ENCODE assay signal across 10 cellular contexts in genomic region chr17:3961564-3962047, GRCh38. TPM values are rescaled to one million over a fixed set of nuclear protein-coding genes. Genes with fewer than 3 reads are reported as not detected.
A peak's percentile ranks its signal among the peaks of the same experiment; 100 is the strongest.
DNase-seq lines count a peak whose midpoint lies in the region; ATAC-seq and TF ChIP-seq lines count a peak whose summit lies in the region.
"Had no signal": no experiment of that assay in that cellular context is flagged by ENCODE, and none has a peak within 500 bp of the region (broad histone marks: within the 10 kb centered on the region; RNA-seq: fewer than 3 reads in every experiment).

No MANE protein-coding gene starts in this region.

- ATAC-seq in activated T-helper 17 cell treated with anti-CD3 and anti-CD28 coated beads, Interleukin-2, amount 50 U/mL, for 72 hours (replicated peaks), result no peak
- no peak for ATAC-seq in PC-3
- ATAC-seq in HG02610 (IDR thresholded peaks at IDR 0.05; ENCODE audit: unreplicated experiment), result no peak
- ATAC-seq: activated CD4-positive, CD25-positive, alpha-beta regulatory T cell treated with anti-CD3 and anti-CD28 coated beads, Interleukin-2, amount 50 U/mL, for 24 hours had no signal

- H3K9me3 ChIP-seq in spleen (no peaks in the 10 kb centered on the region), endodermal cell (ENCODE audit: control insufficient read depth, low read length) (no peaks in the 10 kb centered on the region), PC-3 (ENCODE audit: low read length) (no peaks in the 10 kb centered on the region)

- peak overlapping the region; percentile 90 for H3K27ac Mint-ChIP-seq in activated T-helper 17 cell treated with anti-CD3 and anti-CD28 coated beads, Interleukin-2, amount 50 U/mL, for 72 hours
- no peak overlapping the region for H3K27ac Mint-ChIP-seq in endodermal cell

- BruUV-seq in PC-3 (replicated peaks; lab: Mats Ljungman, UMichigan), result no TSS peak

- no peaks in the 10 kb centered on the region for H3K9me2 ChIP-seq in PC-3 (replicated peaks; ENCODE audit: low read length)

- TF ChIP-seq CTCF in spleen (IDR thresholded peaks at IDR 0.05 in 8 of 11, conservative IDR thresholded peaks at IDR 0.05 in 3 of 11), result peak in 1 of 11 experiments; percentile 14
- TF ChIP-seq CTCF in endodermal cell (conservative IDR thresholded peaks at IDR 0.05), result no peak
- no peak for TF ChIP-seq CTCF in PC-3 (conservative IDR thresholded peaks at IDR 0.05; ENCODE audit: low read depth, low read length)

- CTCF ChIA-PET in PC-3 (lab: Charles Lee), result no interaction called here

- H3K9ac ChIP-seq in endodermal cell (ENCODE audit: extremely low read depth, low read length, poor library complexity, severe bottlenecking) (no peak overlapping the region), PC-3 (ENCODE audit: low read length) (no peak overlapping the region)

- intact Hi-C loops in spleen (cut with DNase I; ENCODE audit: low total_unique reads), result no loop called here
- intact Hi-C loops in PC-3 (cut with micrococcal nuclease), result no loop called here

- H3K4me3 ChIP-seq in spleen (peak overlapping the region in 7 of 8 donors; percentile 3 to 99 (median 90)), endodermal cell (ENCODE audit: low read length) (no peak overlapping the region), PC-3 (ENCODE audit: low read length) (no peak overlapping the region)

- no peaks in the 10 kb centered on the region for H3K9me3 Mint-ChIP-seq in activated T-helper 17 cell treated with anti-CD3 and anti-CD28 coated beads, Interleukin-2, amount 50 U/mL, for 72 hours
- no peaks in the 10 kb centered on the region for H3K9me3 Mint-ChIP-seq in endodermal cell

- WGBS in spleen, 5 donors, result 17 to 46% (median 28%) methylated on average over 4 to 5 of the region's 5 CpGs
- WGBS in endodermal cell (ENCODE audit: insufficient coverage in 1 of 2, insufficient read length in 1 of 2), 2 experiments, result 65 to 76% methylated on average over 4 to 5 of the region's 5 CpGs

- H3K4me1 ChIP-seq in spleen, result peaks cover 63 to 95% (median 90%) of the 10 kb centered on the region in 6 donors
- H3K4me1 ChIP-seq in endodermal cell (ENCODE audit: control insufficient read depth, insufficient read depth, low read length), result no peaks in the 10 kb centered on the region
- H3K4me1 ChIP-seq in PC-3 (ENCODE audit: insufficient read depth, low read length), result peaks cover 21% of the 10 kb centered on the region

- H4K20me1 ChIP-seq in PC-3 (ENCODE audit: low read length), result no peaks in the 10 kb centered on the region

- no peak overlapping the region for H3K4me2 ChIP-seq in PC-3 (ENCODE audit: low read length)

- peaks cover 38% of the 10 kb centered on the region for H3K4me1 Mint-ChIP-seq in activated T-helper 17 cell treated with anti-CD3 and anti-CD28 coated beads, Interleukin-2, amount 50 U/mL, for 72 hours
- H3K4me1 Mint-ChIP-seq in endodermal cell, result peaks cover 11% of the 10 kb centered on the region

- H3K27ac ChIP-seq in spleen (peak overlapping the region; percentile 19 to 97 (median 92)), endodermal cell (ENCODE audit: low read depth, low read length) (no peak overlapping the region), PC-3 (ENCODE audit: low read length) (no peak overlapping the region)

- H3K27me3 ChIP-seq in spleen (replicated peaks in 1 of 7) (peaks cover 0 to 19% (median 0%) of the 10 kb centered on the region in 7 donors), endodermal cell (ENCODE audit: control insufficient read depth, insufficient read depth, low read length, poor library complexity, severe bottlenecking) (peaks cover 51% of the 10 kb centered on the region), PC-3 (ENCODE audit: low read length) (no peaks in the 10 kb centered on the region)

- H2AFZ ChIP-seq in PC-3 (ENCODE audit: low read length), result no peak overlapping the region

- peak overlapping the region; percentile 89 for H3K4me3 Mint-ChIP-seq in activated T-helper 17 cell treated with anti-CD3 and anti-CD28 coated beads, Interleukin-2, amount 50 U/mL, for 72 hours
- no peak overlapping the region for H3K4me3 Mint-ChIP-seq in endodermal cell

- peaks cover 27% of the 10 kb centered on the region for H3K36me3 Mint-ChIP-seq in activated T-helper 17 cell treated with anti-CD3 and anti-CD28 coated beads, Interleukin-2, amount 50 U/mL, for 72 hours (ENCODE audit: low read depth)
- H3K36me3 Mint-ChIP-seq in endodermal cell (ENCODE audit: low read depth), result no peaks in the 10 kb centered on the region

- H3K79me2 ChIP-seq in PC-3 (ENCODE audit: low read length), result no peaks in the 10 kb centered on the region

- peak; percentile 26 for DNase-seq in NCI-H345 (lab: John Stamatoyannopoulos, UW)
- DNase-seq in NCI-H345 treated with DMSO at 0.1 percent for 48 hours (lab: John Stamatoyannopoulos, UW; ENCODE audit: unreplicated experiment), result no peak
- DNase-seq in LHCN-M2 (ENCODE audit: low read depth), result peak; percentile 42
- DNase-seq in spleen, result peak; percentile 93
- no peak for DNase-seq in endodermal cell
- no peak for DNase-seq in PC-3
- DNase-seq: left cardiac atrium had no signal

- H3K36me3 ChIP-seq in spleen (peaks cover 0 to 40% (median 3%) of the 10 kb centered on the region in 6 donors), endodermal cell (ENCODE audit: control insufficient read depth, insufficient read depth, low read length) (no peaks in the 10 kb centered on the region), PC-3 (ENCODE audit: low read depth, low read length) (no peaks in the 10 kb centered on the region)

- H3K27me3 Mint-ChIP-seq in activated T-helper 17 cell treated with anti-CD3 and anti-CD28 coated beads, Interleukin-2, amount 50 U/mL, for 72 hours, result no peaks in the 10 kb centered on the region
- H3K27me3 Mint-ChIP-seq in endodermal cell (ENCODE audit: insufficient read depth), result peaks cover 44% of the 10 kb centered on the region

- no peaks in the 10 kb centered on the region for H3F3A ChIP-seq in PC-3 (ENCODE audit: low read length, unreplicated experiment)

- no peak for TF ChIP-seq POLR2A in spleen (IDR thresholded peaks at IDR 0.05)

- POLR2A ChIA-PET in PC-3 (lab: Charles Lee; ENCODE audit: unreplicated experiment), result no interaction called here

RNA-seq across cellular contexts. Expression of gene ATP2A3, which starts 2.6 kb away (rescaled TPM):
- 0.77 and 3.8 TPM in 2 replicates for total RNA-seq in LHCN-M2 (2014; rRNA removed)
- 0.92 TPM for polyA plus RNA-seq in LHCN-M2 (2012)
- 100 to 1,000 TPM in 1 of 2 donors, 10 to 100 TPM in 1; 81.5 to 153 TPM for total RNA-seq in activated T-helper 17 cell treated with anti-CD3 and anti-CD28 coated beads, Interleukin-2, amount 50 U/mL, for 72 hours
- 100 to 1,000 TPM; 161 to 240 (median 219) TPM for total RNA-seq in spleen
- polyA plus RNA-seq in spleen, result 100 to 1,000 TPM; 103 to 190 (median 189) TPM
- total RNA-seq in endodermal cell, result 1 to 10 TPM; 1.4 to 3.7 TPM
- 4.4 TPM for polyA plus RNA-seq in endodermal cell (2013, experiment 1 of 2)
- polyA plus RNA-seq in endodermal cell (2013, experiment 2 of 2), result 2.5 TPM
- total RNA-seq in PC-3 (2014; rRNA removed), result 3.3 and 8.9 TPM in 2 replicates

RNA-seq across cellular contexts. Expression of gene P2RX1, which starts 45.3 kb away (rescaled TPM):
- total RNA-seq in LHCN-M2 (2014; rRNA removed) (0.17 TPM in 1 of 2 replicates, not detected in the other), spleen (10 to 100 TPM; 16.8 to 46.3 (median 23.1) TPM), endodermal cell (not detected), PC-3 (2014; rRNA removed) (not detected in 2 replicates)
- polyA plus RNA-seq in LHCN-M2 (2012), result 0.02 TPM
- total RNA-seq in activated T-helper 17 cell treated with anti-CD3 and anti-CD28 coated beads, Interleukin-2, amount 50 U/mL, for 72 hours, result 1 to 10 TPM in 1 of 2 donors, not detected in 1; 1.6 TPM
- 10 to 100 TPM in 2 of 3 donors, 1 to 10 TPM in 1; 9.2 to 22.0 (median 10.3) TPM for polyA plus RNA-seq in spleen
- not detected for polyA plus RNA-seq in endodermal cell (2013, experiment 1 of 2)
- polyA plus RNA-seq in endodermal cell (2013, experiment 2 of 2), result not detected

Comparison
In these comparisons a context has a peak if more than half of its experiments do, and no peak if none do; other contexts are left out.
1. DNase-seq: peak in NCI-H345 (single experiment), LHCN-M2 (single experiment) and spleen (single experiment); none in NCI-H345 treated with DMSO at 0.1 percent for 48 hours (single experiment), endodermal cell (single experiment) and PC-3 (single experiment).
2. H3K27ac ChIP-seq: peak in spleen (8 of 8); none in endodermal cell (single experiment) and PC-3 (single experiment).
3. H3K4me3 ChIP-seq: peak in spleen (7 of 8); none in endodermal cell (single experiment) and PC-3 (single experiment).
4. RNA of gene P2RX1, which starts 45.3 kb away (total RNA-seq): 16.8 to 46.3 TPM in spleen; 1.6 TPM in activated T-helper 17 cell treated with anti-CD3 and anti-CD28 coated beads, Interleukin-2, amount 50 U/mL, for 72 hours, 0.17 TPM in LHCN-M2, not detected in endodermal cell and not detected in PC-3; every median in the first group is over 4 times any median in the second.